8 cellular contexts compared by ENCODE assay signal in the genomic region with DNA sequence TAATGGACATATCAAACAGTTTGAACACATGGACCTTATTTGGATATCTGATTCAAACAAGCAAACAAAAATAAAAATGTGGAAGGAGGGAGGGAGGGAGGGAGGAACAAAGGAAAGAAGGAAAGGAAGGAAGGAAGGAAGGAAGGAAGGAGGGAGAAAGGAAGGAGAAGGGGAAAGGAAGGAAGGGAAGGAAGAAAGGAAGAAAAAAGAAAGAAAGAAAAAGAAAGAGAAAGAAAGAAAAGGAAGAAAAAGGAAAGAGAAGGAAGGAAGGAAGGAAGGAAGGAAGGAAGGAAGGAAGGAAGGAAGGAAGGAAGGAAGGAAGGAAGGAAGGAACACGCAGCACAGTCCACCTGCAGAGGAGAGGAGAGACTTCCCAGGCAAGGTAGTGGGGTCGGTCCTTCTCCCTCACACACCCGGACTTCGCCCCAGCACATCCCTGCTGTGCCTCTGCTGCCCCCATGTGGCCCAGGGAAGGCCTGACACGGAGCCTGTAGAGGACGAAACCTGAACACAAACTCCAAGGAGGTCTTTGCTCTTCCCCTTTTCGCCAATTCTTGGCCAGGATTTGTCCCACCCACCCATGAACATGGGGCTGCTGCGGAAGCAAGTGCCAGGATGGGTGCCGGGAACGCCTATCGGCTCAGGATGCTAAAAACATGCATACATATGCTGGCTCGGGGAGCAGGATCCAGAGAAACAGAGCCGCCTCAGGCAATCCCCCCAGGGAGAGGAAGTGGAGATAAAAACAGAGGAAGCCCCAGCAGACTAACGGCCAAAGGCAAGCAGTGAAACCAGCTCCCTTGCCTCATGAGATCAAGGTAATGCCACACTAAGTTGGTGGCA. TPM values are rescaled to one million over a fixed set of nuclear protein-coding genes. Genes with fewer than 3 reads are reported as not detected.
DNase-seq lines count a peak whose midpoint lies in the region; ATAC-seq and TF ChIP-seq lines count a peak whose summit lies in the region.

No MANE protein-coding gene starts in this region.

- H3K9ac ChIP-seq in DND-41 (ENCODE audit: low read depth, low read length) (no peak overlapping the region), KMS-11 (no peak overlapping the region), subcutaneous abdominal adipose tissue (ENCODE audit: low read length in 5 of 5) (peak overlapping the region in 3 of 5 donors; percentile 16 to 51 (median 26))

- H3K4me1 ChIP-seq in DND-41 (ENCODE audit: insufficient read depth, low read length) (peaks cover 12% of the 10 kb centered on the region), KMS-11 (ENCODE audit: low read depth, poor library complexity, severe bottlenecking) (peaks cover 28% of the 10 kb centered on the region), foreskin keratinocyte (no peaks in the 10 kb centered on the region), subcutaneous abdominal adipose tissue (ENCODE audit: control insufficient read depth in 5 of 5, insufficient read depth in 5 of 5, low read length in 5 of 5) (peaks cover 3 to 28% (median 18%) of the 10 kb centered on the region in 5 donors)

- ATAC-seq in DND-41 (ENCODE audit: insufficient read depth, low read depth) (peak; percentile 95), GM21786 (IDR thresholded peaks at IDR 0.05; ENCODE audit: unreplicated experiment) (peak; percentile 54), foreskin keratinocyte (peak; percentile 96)

- H3K79me2 ChIP-seq in DND-41 (ENCODE audit: insufficient read depth, low read length) (no peaks in the 10 kb centered on the region), KMS-11 (ENCODE audit: insufficient read depth, low read depth) (no peaks in the 10 kb centered on the region)

- TF ChIP-seq CTCF in DND-41 (IDR thresholded peaks at IDR 0.05; ENCODE audit: borderline replicate concordance, extremely low read depth, low read length, poor library complexity, severe bottlenecking) (peak; percentile 97), KMS-11 (conservative IDR thresholded peaks at IDR 0.05; ENCODE audit: low read depth, low read length) (peak; percentile 95), foreskin keratinocyte (conservative IDR thresholded peaks at IDR 0.05) (peak; percentile 87)

- H3K9me3 ChIP-seq in DND-41 (ENCODE audit: insufficient read depth, low read length, severe bottlenecking): no peaks in the 10 kb centered on the region
- H3K9me3 ChIP-seq in subcutaneous abdominal adipose tissue (ENCODE audit: control insufficient read depth in 5 of 5, low read length in 5 of 5): peaks cover 0 to 5% (median 0%) of the 10 kb centered on the region in 5 donors

- H3K27ac Mint-ChIP-seq in activated T-helper 2 cell treated with anti-CD3 and anti-CD28 coated beads, Interferon-gamma antibody, Interleukin-2, Interleukin-4, amounts not matched to agents 10 μg/mL and 5 μg/mL and 100 μg/mL, durations not matched to agents 14 hours and 24 hours and 36 hours: peak overlapping the region; percentile 64

- peak overlapping the region; percentile 72 for H2AFZ ChIP-seq in DND-41 (ENCODE audit: low read depth, low read length)
- no peak overlapping the region for H2AFZ ChIP-seq in KMS-11 (ENCODE audit: low read depth)

- H3K36me3 Mint-ChIP-seq in activated T-helper 2 cell treated with anti-CD3 and anti-CD28 coated beads, Interferon-gamma antibody, Interleukin-2, Interleukin-4, amounts not matched to agents 10 μg/mL and 5 μg/mL and 100 μg/mL, durations not matched to agents 14 hours and 24 hours and 36 hours (ENCODE audit: low read depth): peaks cover 65% of the 10 kb centered on the region

- H3K27me3 Mint-ChIP-seq in activated T-helper 2 cell treated with anti-CD3 and anti-CD28 coated beads, Interferon-gamma antibody, Interleukin-2, Interleukin-4, amounts not matched to agents 10 μg/mL and 5 μg/mL and 100 μg/mL, durations not matched to agents 14 hours and 24 hours and 36 hours (ENCODE audit: low read depth): no peaks in the 10 kb centered on the region

- H3K36me3 ChIP-seq in DND-41 (ENCODE audit: insufficient read depth, low read length) (peaks cover 5% of the 10 kb centered on the region; the same call in 1 of the 2 replicates), KMS-11 (ENCODE audit: insufficient read depth) (no peaks in the 10 kb centered on the region; the same call in 1 of the 2 replicates), subcutaneous abdominal adipose tissue (ENCODE audit: control insufficient read depth in 5 of 5, insufficient read depth in 5 of 5, low read length in 5 of 5) (peaks cover 8 to 76% (median 54%) of the 10 kb centered on the region in 5 donors)

- H4K20me1 ChIP-seq in DND-41 (ENCODE audit: insufficient read depth, low read length) (no peaks in the 10 kb centered on the region), KMS-11 (ENCODE audit: insufficient read depth) (no peaks in the 10 kb centered on the region)

- no peaks in the 10 kb centered on the region for H3K9me3 Mint-ChIP-seq in activated T-helper 2 cell treated with anti-CD3 and anti-CD28 coated beads, Interferon-gamma antibody, Interleukin-2, Interleukin-4, amounts not matched to agents 10 μg/mL and 5 μg/mL and 100 μg/mL, durations not matched to agents 14 hours and 24 hours and 36 hours

- H3K4me3 Mint-ChIP-seq in activated T-helper 2 cell treated with anti-CD3 and anti-CD28 coated beads, Interferon-gamma antibody, Interleukin-2, Interleukin-4, amounts not matched to agents 10 μg/mL and 5 μg/mL and 100 μg/mL, durations not matched to agents 14 hours and 24 hours and 36 hours (ENCODE audit: low read depth): no peak overlapping the region

- peak overlapping the region; percentile 56 for H3K4me2 ChIP-seq in DND-41 (ENCODE audit: insufficient read depth, low read length)
- peak overlapping the region; percentile 4; the same call in 1 of the 2 replicates for H3K4me2 ChIP-seq in KMS-11

- intact Hi-C loops in activated T-helper 2 cell treated with anti-CD3 and anti-CD28 coated beads, Interferon-gamma antibody, Interleukin-2, Interleukin-4, amounts not matched to agents 10 μg/mL and 5 μg/mL and 100 μg/mL, durations not matched to agents 14 hours and 24 hours and 36 hours (cut with micrococcal nuclease): loop anchor here (1.0 to 5.0 kb wide), 2 partner anchors 82 to 243 kb away; no protein-coding TSS in a partner anchor

- 0 out of 2 replicates have a peak overlapping the region, but pooled peaks have one; percentile 41 for H3K27ac ChIP-seq in DND-41 (ENCODE audit: low read length)
- H3K27ac ChIP-seq in KMS-11: no peak overlapping the region
- H3K27ac ChIP-seq in foreskin keratinocyte: no peak overlapping the region
- peak overlapping the region; percentile 5 for H3K27ac ChIP-seq in subcutaneous abdominal adipose tissue (ENCODE audit: low read depth, low read length)

- H3K27me3 ChIP-seq in DND-41 (ENCODE audit: insufficient read depth, low read length, poor library complexity): no peaks in the 10 kb centered on the region
- no peaks in the 10 kb centered on the region for H3K27me3 ChIP-seq in KMS-11 (ENCODE audit: insufficient read depth, low read depth)
- H3K27me3 ChIP-seq in foreskin keratinocyte: no peaks in the 10 kb centered on the region
- H3K27me3 ChIP-seq in subcutaneous abdominal adipose tissue (ENCODE audit: control insufficient read depth in 5 of 5, insufficient read depth in 4 of 5, low read length in 5 of 5): no peaks in the 10 kb centered on the region

- peaks cover 30% of the 10 kb centered on the region for H3K4me1 Mint-ChIP-seq in activated T-helper 2 cell treated with anti-CD3 and anti-CD28 coated beads, Interferon-gamma antibody, Interleukin-2, Interleukin-4, amounts not matched to agents 10 μg/mL and 5 μg/mL and 100 μg/mL, durations not matched to agents 14 hours and 24 hours and 36 hours (ENCODE audit: low read depth)

- peak; percentile 80 for DNase-seq in DND-41
- peak; percentile 80 for DNase-seq in RPMI8226
- DNase-seq in activated T-helper 2 cell treated with anti-CD3 and anti-CD28 coated beads, Interferon-gamma antibody, Interleukin-2, Interleukin-4, amounts not matched to agents 10 μg/mL and 5 μg/mL and 100 μg/mL, durations not matched to agents 14 hours and 24 hours and 36 hours (ENCODE audit: low spot score): peak; percentile 59
- peak in 1 of 2 donors; percentile 32 for DNase-seq in foreskin keratinocyte
- peak in 53 of 56 donors; percentile 17 to 91 (median 57) for DNase-seq in nucleus accumbens (lab: John Stamatoyannopoulos, UW)

- H3K4me3 ChIP-seq in DND-41 (ENCODE audit: low read depth in 1 of 2, low read length in 2 of 2) (no peak overlapping the region), KMS-11 (IDR thresholded peaks at IDR 0.05; ENCODE audit: insufficient read depth, low read depth, low read length) (no peak overlapping the region), subcutaneous abdominal adipose tissue (ENCODE audit: low read depth in 1 of 5, low read length in 5 of 5) (peak overlapping the region in 3 of 5 donors; percentile 26 to 48 (median 47))

RNA-seq across cellular contexts. Expression of a gene that starts 52.3 kb away (rescaled TPM):
- 2.8 and 3.9 TPM in 2 replicates for total RNA-seq in activated T-helper 2 cell treated with anti-CD3 and anti-CD28 coated beads, Interferon-gamma antibody, Interleukin-2, Interleukin-4, amounts not matched to agents 10 μg/mL and 5 μg/mL and 100 μg/mL, durations not matched to agents 14 hours and 24 hours and 36 hours
- total RNA-seq in foreskin keratinocyte: not detected in 2 replicates
- not detected in 2 replicates for polyA plus RNA-seq in foreskin keratinocyte

Comparison
In these comparisons a context has a peak if more than half of its experiments do, and no peak if none do; other contexts are left out.
1. H3K27ac ChIP-seq: peak in DND-41 (single experiment) and subcutaneous abdominal adipose tissue (single experiment); none in KMS-11 (single experiment) and foreskin keratinocyte (single experiment).
2. H3K4me3 ChIP-seq: peak in subcutaneous abdominal adipose tissue (3 of 5); none in DND-41 (0 of 2) and KMS-11 (single experiment).
3. H3K9ac ChIP-seq: peak in subcutaneous abdominal adipose tissue (3 of 5); none in DND-41 (single experiment) and KMS-11 (single experiment).
4. Peak in every context shown above with its lines, with median percentiles within 50 percentile points of each other: ATAC-seq and CTCF ChIP-seq.